8 cellular contexts compared by ENCODE assay signal in the genomic region with DNA sequence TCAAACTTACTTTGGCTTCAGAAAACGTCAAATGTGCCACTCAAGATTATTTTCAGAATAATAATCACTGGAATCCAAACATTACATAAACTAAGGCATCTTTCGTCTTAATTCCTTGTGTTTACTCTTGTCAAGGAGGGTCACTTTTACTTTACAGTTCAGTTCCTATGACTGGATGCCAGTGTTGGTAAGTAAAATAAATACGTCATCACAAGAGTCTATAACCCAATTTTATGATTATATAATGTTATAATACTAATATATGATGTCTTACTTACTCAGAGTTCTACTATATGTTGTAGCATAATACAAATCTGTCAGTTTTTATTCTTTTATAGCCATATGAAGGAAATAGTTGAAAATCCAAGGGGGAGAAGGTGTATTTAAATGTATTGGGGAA.
"Had no signal": no experiment of that assay in that cellular context is flagged by ENCODE, and none has a peak within 500 bp of the region (broad histone marks: within the 10 kb centered on the region; RNA-seq: fewer than 3 reads in every experiment).

No MANE protein-coding gene starts in this region.

- H3K4me1 ChIP-seq: HAP-1 had no signal

- ATAC-seq: GM23338, HCT116 had no signal

- H3K36me3 ChIP-seq: HAP-1 had no signal

- FAIRE-seq: H1, HTR-8/SVneo had no signal

- H3K9me3 ChIP-seq: HAP-1 had no signal

- H2AFZ ChIP-seq: GM23338 had no signal

- DNase-seq: H7, HFFc6, KG1 had no signal

- H3K4me3 ChIP-seq: GM23338, HAP-1 had no signal

- H3K4me2 ChIP-seq: GM23338 had no signal
